Comparison of ENCODE assay signal across 16 cellular contexts in genomic region chr12:1639538-1639937, GRCh38.
"Had no signal": no experiment of that assay in that cellular context is flagged by ENCODE, and none has a peak within 500 bp of the region (broad histone marks: within the 10 kb centered on the region; RNA-seq: fewer than 3 reads in every experiment).

No MANE protein-coding gene starts in this region.

- DNase-seq: activated CD4-positive, alpha-beta T cell treated with anti-CD3 and anti-CD28 coated beads, Interleukin-2, amount 50 U/mL, for 4 hours; activated naive CD4-positive, alpha-beta T cell treated with anti-CD3 and anti-CD28 coated beads, Interleukin-2, amount 10 ng/mL, durations not matched to agents 7 days and 5 days; adrenal gland; caudate nucleus; mesenchymal stem cell; nephron progenitor cell; psoas muscle; spleen; T1000; thyroid gland; uterus had no signal

- H3K9me3 ChIP-seq: adrenal gland, esophagus muscularis mucosa, psoas muscle, spleen, thyroid gland, uterus had no signal

- H3K36me3 ChIP-seq: adrenal gland, thyroid gland, uterus had no signal

- H3K36me3 Mint-ChIP-seq: activated naive CD4-positive, alpha-beta T cell treated with anti-CD3 and anti-CD28 coated beads, Interleukin-2, amount 10 ng/mL, durations not matched to agents 7 days and 5 days had no signal

- H3K4me1 ChIP-seq: thyroid gland, uterus had no signal

- H3K9me3 Mint-ChIP-seq: activated naive CD4-positive, alpha-beta T cell treated with anti-CD3 and anti-CD28 coated beads, Interleukin-2, amount 10 ng/mL, durations not matched to agents 7 days and 5 days; activated T-helper 17 cell treated with anti-CD3 and anti-CD28 coated beads, Interleukin-2, amount 50 U/mL, for 72 hours; nephron progenitor cell had no signal

- H3K27me3 ChIP-seq: adrenal gland, esophagus muscularis mucosa, thyroid gland, uterus had no signal

- ATAC-seq: activated CD4-positive, CD25-positive, alpha-beta regulatory T cell treated with anti-CD3 and anti-CD28 coated beads, Interleukin-2, amount 50 U/mL, for 24 hours; activated T-helper 17 cell treated with anti-CD3 and anti-CD28 coated beads, Interleukin-2, amount 50 U/mL, for 72 hours; psoas muscle; sciatic nerve had no signal

- H3K27ac Mint-ChIP-seq: activated naive CD4-positive, alpha-beta T cell treated with anti-CD3 and anti-CD28 coated beads, Interleukin-2, amount 10 ng/mL, durations not matched to agents 7 days and 5 days; activated T-helper 17 cell treated with anti-CD3 and anti-CD28 coated beads, Interleukin-2, amount 50 U/mL, for 72 hours; nephron progenitor cell had no signal

- H3K4me3 ChIP-seq: adrenal gland, coronary artery, esophagus muscularis mucosa, psoas muscle, spleen, thyroid gland, uterus had no signal

- H3K27ac ChIP-seq: adrenal gland, coronary artery, psoas muscle, spleen, thyroid gland, uterus had no signal
